In genomic region chr14:81169711-81170103, GRCh38 we compare ENCODE assay signal across 8 cellular contexts. TPM values are rescaled to one million over a fixed set of nuclear protein-coding genes. Genes with fewer than 3 reads are reported as not detected.
DNase-seq lines count a peak whose midpoint lies in the region; ATAC-seq, FAIRE-seq and TF ChIP-seq lines count a peak whose summit lies in the region.

No MANE protein-coding gene starts in this region.

- H3K9me2 ChIP-seq in SK-N-SH = no peaks in the 10 kb centered on the region

- H2BK5ac ChIP-seq in H1 (ENCODE audit: low read depth, low read length) = peak overlapping the region; percentile 95; the same call in 1 of the 2 replicates
- no peak overlapping the region for H2BK5ac ChIP-seq in mesenchymal stem cell (ENCODE audit: low read depth, low read length, poor library complexity, severe bottlenecking)

- H3K79me1 ChIP-seq in H1 (ENCODE audit: low read depth, low read length) = no peaks in the 10 kb centered on the region
- H3K79me1 ChIP-seq in mesenchymal stem cell (replicated peaks; ENCODE audit: low read length, poor library complexity, severe bottlenecking) = peaks cover 2% of the 10 kb centered on the region

- H4K91ac ChIP-seq in H1 (replicated peaks; ENCODE audit: insufficient read length, low read length) (peak overlapping the region; percentile 96), mesenchymal stem cell (ENCODE audit: low read length) (peak overlapping the region; percentile 77)

- H3K36me3 ChIP-seq in SK-N-SH (replicated peaks in 1 of 2; ENCODE audit: control insufficient read depth in 1 of 2, insufficient read depth in 2 of 2, low read length in 1 of 2) = no peaks in the 10 kb centered on the region
- H3K36me3 ChIP-seq in H1 (ENCODE audit: control insufficient read depth in 2 of 4, insufficient read depth in 4 of 4, low read length in 3 of 4) = no peaks in the 10 kb centered on the region
- peaks cover 0 to 4% of the 10 kb centered on the region in 2 experiments for H3K36me3 ChIP-seq in mesenchymal stem cell (ENCODE audit: control insufficient read depth in 1 of 2, insufficient read depth in 2 of 2, low read depth in 1 of 2, low read length in 2 of 2)
- no peaks in the 10 kb centered on the region for H3K36me3 ChIP-seq in thymus (ENCODE audit: control insufficient read depth, insufficient read depth)

- peak overlapping the region; percentile 44 for H3K4ac ChIP-seq in H1 (replicated peaks; ENCODE audit: insufficient read length, low read depth, low read length)
- H3K4ac ChIP-seq in mesenchymal stem cell (ENCODE audit: low read depth in 1 of 2, low read length in 2 of 2) = peak overlapping the region in 1 of 2 experiments; percentile 77

- H2BK12ac ChIP-seq in H1 (ENCODE audit: low read depth, low read length) = peak overlapping the region; percentile 56; the same call in 1 of the 2 replicates
- peak overlapping the region in 1 of 2 experiments; percentile 60 for H2BK12ac ChIP-seq in mesenchymal stem cell (ENCODE audit: low read length in 2 of 2)

- no peak overlapping the region for H3K14ac ChIP-seq in H1 (ENCODE audit: insufficient read length)
- H3K14ac ChIP-seq in mesenchymal stem cell (ENCODE audit: low read length in 2 of 2) = peak overlapping the region in 1 of 2 experiments; percentile 94

- H2BK15ac ChIP-seq in H1 (ENCODE audit: low read length) = no peak overlapping the region; the same call in 1 of the 2 replicates
- H2BK15ac ChIP-seq in mesenchymal stem cell (ENCODE audit: low read depth, poor library complexity, severe bottlenecking) = no peak overlapping the region

- H3K27me3 ChIP-seq in SK-N-SH (ENCODE audit: insufficient read depth) (no peaks in the 10 kb centered on the region), H1 (replicated peaks in 1 of 4; ENCODE audit: control insufficient read depth in 3 of 4, extremely low read depth in 1 of 4, insufficient read depth in 3 of 4, low read length in 3 of 4) (no peaks in the 10 kb centered on the region), mesenchymal stem cell (ENCODE audit: control insufficient read depth in 1 of 2, insufficient read depth in 1 of 2, low read length in 2 of 2) (no peaks in the 10 kb centered on the region), thymus (ENCODE audit: control insufficient read depth, insufficient read depth) (no peaks in the 10 kb centered on the region)

- H3K9ac ChIP-seq in SK-N-SH = peak overlapping the region; percentile 78
- peak overlapping the region in 3 of 4 experiments; percentile 8 to 81 (median 78); a peak in 5 of 7 replicates for H3K9ac ChIP-seq in H1 (replicated peaks in 1 of 4; ENCODE audit: extremely low read depth in 1 of 4, low read depth in 3 of 4, low read length in 3 of 4)
- H3K9ac ChIP-seq in mesenchymal stem cell (ENCODE audit: low read length) = peak overlapping the region; percentile 85

- POLR2A ChIA-PET in SK-N-SH (lab: Yijun Ruan, JAX) (interaction anchor here (1.0 to 1.3 kb wide), 3 partner anchors 15 to 173 kb away, joined by 3 to 6 read pairs (median 5); no protein-coding TSS in a partner anchor), H1 (lab: Charles Lee; ENCODE audit: partially characterized antibody) (interaction anchor here (0.7 to 3.0 kb wide), 6 partner anchors 26 to 100 kb away, joined by 3 to 15 read pairs (median 3); partner anchors contain the start of gene GTF2A1)

- peaks cover 3 to 5% of the 10 kb centered on the region in 2 experiments; a peak in 2 of 4 replicates for H3K4me1 ChIP-seq in SK-N-SH (ENCODE audit: control insufficient read depth in 1 of 2, insufficient read depth in 2 of 2, low read depth in 1 of 2, low read length in 1 of 2)
- H3K4me1 ChIP-seq in H1 (replicated peaks in 1 of 4; ENCODE audit: control insufficient read depth in 3 of 4, insufficient read depth in 4 of 4, low read length in 3 of 4) = peaks cover 0 to 5% (median 0%) of the 10 kb centered on the region in 4 experiments; a peak in 2 of 7 replicates
- H3K4me1 ChIP-seq in mesenchymal stem cell (ENCODE audit: control insufficient read depth, insufficient read depth, low read depth, low read length) = peaks cover 6% of the 10 kb centered on the region
- H3K4me1 ChIP-seq in thymus (ENCODE audit: control insufficient read depth, insufficient read depth, low read length) = no peaks in the 10 kb centered on the region

- no peak overlapping the region for H3K56ac ChIP-seq in H1 (replicated peaks; ENCODE audit: insufficient read length, low read depth, low read length)

- H3K23ac ChIP-seq in H1 (ENCODE audit: insufficient read length) (no peak overlapping the region), mesenchymal stem cell (ENCODE audit: low read length in 2 of 2) (peak overlapping the region in 1 of 2 experiments; percentile 23)

- H4K5ac ChIP-seq in H1 (ENCODE audit: insufficient read length, low read depth, low read length) = peak overlapping the region; percentile 85

- 39% methylated on average over 8 of the region's 10 CpGs for WGBS in SK-N-SH (ENCODE audit: low lambda C conversion rate)
- WGBS in H1 (ENCODE audit: extremely low coverage in 1 of 2, insufficient coverage in 1 of 2, insufficient read length in 1 of 2, insufficient replicate concordance in 2 of 2, low coverage in 1 of 2, low lambda C conversion rate in 2 of 2, missing lambda C conversion rate in 1 of 2), 2 experiments = 44% methylated on average over 10 of the region's 10 CpGs; no CpG with 5 or more reads in 1 of the 2 experiments
- 68% methylated on average over 8 of the region's 10 CpGs for WGBS in mesenchymal stem cell
- 4% methylated on average over 10 of the region's 10 CpGs for WGBS in thymus

- H2BK120ac ChIP-seq in H1 (replicated peaks; ENCODE audit: low read depth, low read length) = no peak overlapping the region
- H2BK120ac ChIP-seq in mesenchymal stem cell (ENCODE audit: low read depth, low read length) = no peak overlapping the region

- no peaks in the 10 kb centered on the region for H4K20me1 ChIP-seq in SK-N-SH (ENCODE audit: insufficient read depth)
- H4K20me1 ChIP-seq in H1 (replicated peaks in 1 of 2; ENCODE audit: control insufficient read depth in 1 of 2, insufficient read depth in 2 of 2, low read length in 2 of 2) = no peaks in the 10 kb centered on the region

- no peak for TF ChIP-seq POLR2A in H1 (IDR thresholded peaks at IDR 0.05; ENCODE audit: control extremely low read depth in 1 of 2, low read depth in 2 of 2, low read length in 2 of 2)

- CTCF ChIA-PET in SK-N-SH (lab: Yijun Ruan, JAX) = interaction anchor here (0.7 to 3.7 kb wide), 16 partner anchors 9 to 216 kb away, joined by 3 to 23 read pairs (median 12); partner anchors contain the start of gene TSHR
- CTCF ChIA-PET in H1 (lab: Charles Lee; ENCODE audit: partially characterized antibody) = interaction anchor here (0.6 to 4.5 kb wide), 34 partner anchors 9 to 302 kb away, joined by 3 to 65 read pairs (median 4); partner anchors contain the start of gene TSHR

- no peak for FAIRE-seq in H1 (lab: Jason Lieb, UNC)

- H3K9me3 ChIP-seq in SK-N-SH (no peaks in the 10 kb centered on the region), H1 (ENCODE audit: insufficient read depth in 2 of 2, low read depth in 1 of 2, low read length in 1 of 2) (no peaks in the 10 kb centered on the region), mesenchymal stem cell (ENCODE audit: control insufficient read depth, low read length) (no peaks in the 10 kb centered on the region), thymus (ENCODE audit: control insufficient read depth) (no peaks in the 10 kb centered on the region)

- H3K4me3 ChIP-seq in AG09309 (ENCODE audit: control insufficient read depth, low read depth, low read length) (peak overlapping the region; percentile 82), SK-N-SH (ENCODE audit: low read depth in 2 of 2, low read length in 1 of 2) (peak overlapping the region; percentile 79 to 84), H1 (ENCODE audit: extremely low read depth in 1 of 4, insufficient read depth in 2 of 4, low read depth in 3 of 4, low read length in 4 of 4) (peak overlapping the region; percentile 49 to 85 (median 83)), mesenchymal stem cell (ENCODE audit: insufficient read depth in 1 of 2, low read depth in 1 of 2, low read length in 2 of 2) (peak overlapping the region; percentile 61 to 82), thymus (ENCODE audit: low read length) (peak overlapping the region; percentile 73)

- TF ChIP-seq CTCF in AG09309 (IDR thresholded peaks at IDR 0.05; ENCODE audit: control insufficient read depth, insufficient read depth, low read depth, low read length, missing control alignments) (no peak), SK-N-SH (IDR thresholded peaks at IDR 0.05) (no peak), H1 (IDR thresholded peaks at IDR 0.05; ENCODE audit: control extremely low read depth in 1 of 3, insufficient read depth in 1 of 3, low read depth in 1 of 3, low read length in 3 of 3) (no peak)

- ATAC-seq in GM18508 (IDR thresholded peaks at IDR 0.05; ENCODE audit: insufficient read depth, unreplicated experiment) (peak; percentile 6), HG03039 (IDR thresholded peaks at IDR 0.05; ENCODE audit: unreplicated experiment) (peak; percentile 9)

- H3K27ac ChIP-seq in SK-N-SH (ENCODE audit: low read depth in 2 of 2, low read length in 1 of 2) = peak overlapping the region; percentile 94 to 99; a peak in 3 of 4 replicates
- H3K27ac ChIP-seq in H1 (ENCODE audit: low read depth, low read length) = no peak overlapping the region
- no peak overlapping the region for H3K27ac ChIP-seq in mesenchymal stem cell (ENCODE audit: low read length, poor library complexity, severe bottlenecking)
- H3K27ac ChIP-seq in thymus (ENCODE audit: low read depth) = peak overlapping the region; percentile 97

- H4K8ac ChIP-seq in H1 (ENCODE audit: extremely low read depth, insufficient read depth, low read length) (peak overlapping the region; percentile 92; the same call in 1 of the 2 replicates), mesenchymal stem cell (ENCODE audit: low read length) (peak overlapping the region; percentile 98)

- H3K18ac ChIP-seq in H1 (ENCODE audit: extremely low read depth, low read length) (peak overlapping the region; percentile 100), mesenchymal stem cell (ENCODE audit: low read depth in 1 of 2, low read length in 2 of 2) (peak overlapping the region; percentile 17 to 95)

- no peak for TF ChIP-seq EP300 in SK-N-SH (IDR thresholded peaks at IDR 0.05; ENCODE audit: borderline replicate concordance in 1 of 2, low read depth in 1 of 2, low read length in 1 of 2)
- TF ChIP-seq EP300 in H1 (IDR thresholded peaks at IDR 0.05; ENCODE audit: borderline replicate concordance in 1 of 2, low read depth in 2 of 2, low read length in 2 of 2) = no peak

- peak overlapping the region; percentile 97 for H3K4me2 ChIP-seq in SK-N-SH
- peak overlapping the region; percentile 75 to 95 for H3K4me2 ChIP-seq in H1 (ENCODE audit: insufficient read depth in 1 of 2, low read depth in 2 of 2, low read length in 2 of 2)
- peak overlapping the region; percentile 74 for H3K4me2 ChIP-seq in mesenchymal stem cell (ENCODE audit: low read length, poor library complexity, severe bottlenecking)

- no peak for DNase-seq in AG09309 (ENCODE audit: low read depth)
- DNase-seq in SK-N-SH = peak; percentile 32
- DNase-seq in H1 (ENCODE audit: low read depth in 1 of 2, low spot score in 2 of 2) = no peak
- peak; percentile 14 for DNase-seq in mesenchymal stem cell
- no peak for DNase-seq in stimulated activated CD4-positive, alpha-beta T cell treated with anti-CD3 and anti-CD28 coated beads, Interleukin-4, amount 100 ng/mL, for 1 hour

- H2AK5ac ChIP-seq in H1 (ENCODE audit: low read depth, low read length) (no peak overlapping the region), mesenchymal stem cell (ENCODE audit: low read length, severe bottlenecking) (no peak overlapping the region)

- H3F3A ChIP-seq in SK-N-SH (replicated peaks; ENCODE audit: insufficient read depth) = peaks cover 11% of the 10 kb centered on the region

- peaks cover 5% of the 10 kb centered on the region; the same call in 1 of the 2 replicates for H3K23me2 ChIP-seq in H1 (ENCODE audit: low read depth, low read length)

- H2AFZ ChIP-seq in SK-N-SH (ENCODE audit: low read depth) (peak overlapping the region; percentile 99), H1 (ENCODE audit: low read length) (peak overlapping the region; percentile 95), mesenchymal stem cell (ENCODE audit: low read depth, low read length) (peak overlapping the region; percentile 98)

- no peak overlapping the region for H2BK20ac ChIP-seq in H1 (ENCODE audit: low read length)

- TF ChIP-seq RAD21 in SK-N-SH (IDR thresholded peaks at IDR 0.05; ENCODE audit: low read length) (no peak), H1 (IDR thresholded peaks at IDR 0.05 in 1 of 2, conservative IDR thresholded peaks at IDR 0.05 in 1 of 2; ENCODE audit: low read depth in 2 of 2, low read length in 2 of 2) (no peak)

- H3K79me2 ChIP-seq in SK-N-SH (ENCODE audit: insufficient read depth) (no peaks in the 10 kb centered on the region), H1 (ENCODE audit: control insufficient read depth in 1 of 2, insufficient read depth in 2 of 2, low read length in 2 of 2) (no peaks in the 10 kb centered on the region)

RNA-seq across cellular contexts. Expression of gene GTF2A1, which starts 51.1 kb away (rescaled TPM):
- polyA plus RNA-seq in SK-N-SH (2012; rRNA removed) (7.6 and 9.8 TPM in 2 replicates), H1 (2011; rRNA removed) (16.7 and 24.1 TPM in 2 replicates), thymus (14.1 TPM)
- polyA plus RNA-seq in SK-N-SH (2012; cell fraction: cytosol; rRNA removed) = 6.7 and 8.5 TPM in 2 replicates
- polyA plus RNA-seq in SK-N-SH (2012; cell fraction: nucleus; rRNA removed) = 1.7 and 4.6 TPM in 2 replicates
- 53.5 and 57.8 TPM in 2 replicates for total RNA-seq in H1 (2021; fragmentation: NEBNext Ultra II Directional; extraction: Animal tissue kit (Norgen Biotek cat#: 25700))
- polyA plus RNA-seq in H1 (2011; cell fraction: cytosol; rRNA removed) = 19.0 TPM
- 24.4 TPM for polyA plus RNA-seq in H1 (2011; cell fraction: nucleus; rRNA removed)
- polyA plus RNA-seq in H1 (2012, experiment 1 of 2) = 24.3 to 34.7 TPM (median 27.6 TPM) in 4 replicates
- 1.5 TPM for polyA plus RNA-seq in H1 (2012, experiment 2 of 2)
- 22.2 TPM for polyA plus RNA-seq in H1 (2013, experiment 1 of 2)
- 22.8 TPM for polyA plus RNA-seq in H1 (2013, experiment 2 of 2)
- polyA minus RNA-seq in H1 (2011; rRNA and poly(A)+ RNA removed) = 100 and 129 TPM in 2 replicates
- polyA minus RNA-seq in H1 (2011; cell fraction: cytosol; rRNA and poly(A)+ RNA removed) = 49.8 TPM
- 39.5 TPM for polyA minus RNA-seq in H1 (2011; cell fraction: nucleus; rRNA and poly(A)+ RNA removed)
- 18.2 TPM for polyA plus RNA-seq in mesenchymal stem cell (2013, experiment 1 of 2)
- polyA plus RNA-seq in mesenchymal stem cell (2013, experiment 2 of 2) = 19.9 TPM

Comparison
In these comparisons a context has a peak if more than half of its experiments do, and no peak if none do; other contexts are left out.
1. DNase-seq: peak in SK-N-SH (single experiment) and mesenchymal stem cell (single experiment); none in AG09309 (single experiment), H1 (0 of 2) and stimulated activated CD4-positive, alpha-beta T cell treated with anti-CD3 and anti-CD28 coated beads, Interleukin-4, amount 100 ng/mL, for 1 hour (single experiment).
2. H3K27ac ChIP-seq: peak in SK-N-SH (2 of 2) and thymus (single experiment); none in H1 (single experiment) and mesenchymal stem cell (single experiment).
3. Peak in every context shown above with its lines, with median percentiles within 50 percentile points of each other: H3K4me3 ChIP-seq, H2AFZ ChIP-seq, H3K4me2 ChIP-seq and H3K9ac ChIP-seq.